Comparison of ENCODE assay signal across 8 cellular contexts in the genomic region with DNA sequence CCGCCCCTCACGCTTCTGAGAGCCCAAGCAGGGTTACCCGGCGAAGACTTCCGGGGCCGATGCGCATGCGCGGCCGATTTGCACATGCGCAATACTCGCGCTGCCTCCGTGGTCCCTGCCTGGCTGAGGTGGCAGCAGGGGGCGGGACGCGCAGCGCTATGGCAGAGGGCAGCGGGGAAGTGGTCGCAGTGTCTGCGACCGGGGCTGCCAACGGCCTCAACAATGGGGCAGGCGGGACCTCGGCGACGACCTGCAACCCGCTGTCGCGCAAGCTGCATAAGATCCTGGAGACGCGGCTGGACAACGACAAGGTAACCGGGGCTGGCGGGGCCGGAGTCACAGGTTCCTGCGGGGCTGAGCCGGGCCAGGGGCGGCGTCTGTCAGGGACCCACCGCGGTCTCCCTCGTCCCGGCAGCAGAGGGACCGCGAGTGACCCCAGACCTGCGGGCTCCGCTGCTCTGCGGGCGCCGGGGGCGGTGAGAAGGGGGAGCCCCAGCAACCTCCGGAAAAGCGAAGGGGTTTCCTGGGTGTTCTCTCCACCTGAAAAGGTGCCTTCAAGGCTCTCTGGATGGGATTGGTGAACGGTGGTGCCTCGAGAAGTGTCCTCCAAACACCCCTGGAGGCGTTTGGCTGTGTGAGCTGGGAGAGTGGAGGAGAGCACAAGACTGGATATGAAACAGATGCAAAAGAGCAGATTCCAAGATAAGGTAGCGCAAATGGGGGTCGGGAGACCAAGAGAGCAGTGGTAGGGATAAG. TPM values are rescaled to one million over a fixed set of nuclear protein-coding genes. Genes with fewer than 3 reads are reported as not detected.
A peak's percentile ranks its signal among the peaks of the same experiment; 100 is the strongest.
DNase-seq lines count a peak whose midpoint lies in the region; ATAC-seq, FAIRE-seq and TF ChIP-seq lines count a peak whose summit lies in the region.

Gene COG6, plus strand, starts transcription at position 94 of the 756 bp plus-strand sequence. Its CDS starts 65 bp downstream, at position 159.

- peaks cover 15% of the 10 kb centered on the region for H3K36me3 Mint-ChIP-seq in activated CD4-positive, alpha-beta T cell treated with anti-CD3 and anti-CD28 coated beads, Interleukin-2, amount 10 ng/mL, durations not matched to agents 24 days and 14 days (ENCODE audit: low read depth)

- intact Hi-C loops in activated CD4-positive, alpha-beta T cell treated with anti-CD3 and anti-CD28 coated beads, Interleukin-2, amount 10 ng/mL, durations not matched to agents 24 days and 14 days (cut with micrococcal nuclease) = loop anchor here (2.0 to 5.0 kb wide), 2 partner anchors 53 to 617 kb away; partner anchors contain the start of genes LHFPL6, NHLRC3 and PROSER1

- H3K9me3 Mint-ChIP-seq in activated CD4-positive, alpha-beta T cell treated with anti-CD3 and anti-CD28 coated beads, Interleukin-2, amount 10 ng/mL, durations not matched to agents 24 days and 14 days = peaks cover 14% of the 10 kb centered on the region

- peak within 1 kb of the TSS; percentile 92 for H3K4me3 Mint-ChIP-seq in activated CD4-positive, alpha-beta T cell treated with anti-CD3 and anti-CD28 coated beads, Interleukin-2, amount 10 ng/mL, durations not matched to agents 24 days and 14 days

- peak; percentile 87 for ATAC-seq in HG03442 (IDR thresholded peaks at IDR 0.05; ENCODE audit: unreplicated experiment)
- peak; percentile 95 for ATAC-seq in left lobe of liver

- no peak; the same call in 1 of the 2 replicates for TF ChIP-seq CTCF in C4-2B (conservative IDR thresholded peaks at IDR 0.05)

- FAIRE-seq in GM19239 (lab: Jason Lieb, UNC) = peak; percentile 94

- H3K27me3 Mint-ChIP-seq in activated CD4-positive, alpha-beta T cell treated with anti-CD3 and anti-CD28 coated beads, Interleukin-2, amount 10 ng/mL, durations not matched to agents 24 days and 14 days = peaks cover 11% of the 10 kb centered on the region

- peaks cover 21% of the 10 kb centered on the region for H3K4me1 Mint-ChIP-seq in activated CD4-positive, alpha-beta T cell treated with anti-CD3 and anti-CD28 coated beads, Interleukin-2, amount 10 ng/mL, durations not matched to agents 24 days and 14 days

- H3K27ac ChIP-seq in C4-2B = peak within 1 kb of the TSS; percentile 82

- peak; percentile 67 for DNase-seq in GM19239 (ENCODE audit: insufficient read length, low spot score)
- DNase-seq in NCI-H524 treated with DMSO at 0.1 percent for 48 hours (lab: John Stamatoyannopoulos, UW) = peak; percentile 37
- peak; percentile 99 for DNase-seq in activated CD4-positive, alpha-beta T cell treated with anti-CD3 and anti-CD28 coated beads, Interleukin-2, amount 10 ng/mL, durations not matched to agents 24 days and 14 days
- DNase-seq in cortex of kidney (lab: John Stamatoyannopoulos, UW) = peak; percentile 57
- peak; percentile 94 for DNase-seq in left lobe of liver (ENCODE audit: low spot score)
- DNase-seq in stimulated activated CD4-positive, alpha-beta T cell treated with anti-CD3 and anti-CD28 coated beads, Interleukin-2, amount 100 ng/mL, for 24 hours = peak; percentile 96 to 97

- peak within 1 kb of the TSS; percentile 92 for H3K27ac Mint-ChIP-seq in activated CD4-positive, alpha-beta T cell treated with anti-CD3 and anti-CD28 coated beads, Interleukin-2, amount 10 ng/mL, durations not matched to agents 24 days and 14 days

RNA-seq across cellular contexts. Expression of gene COG6, which starts in this region (rescaled TPM):
- total RNA-seq in activated CD4-positive, alpha-beta T cell treated with anti-CD3 and anti-CD28 coated beads, Interleukin-2, amount 10 ng/mL, durations not matched to agents 24 days and 14 days = 24.3 and 30.3 TPM in 2 replicates
- 12.8 TPM for total RNA-seq in left lobe of liver

Comparison
In these comparisons a context has a peak if more than half of its experiments do, and no peak if none do; other contexts are left out.
1. Peak in every context shown above with its lines: DNase-seq, ATAC-seq and H3K27ac ChIP-seq.
2. DNase-seq: peak in every context shown above with its lines; median percentile 99 in activated CD4-positive, alpha-beta T cell treated with anti-CD3 and anti-CD28 coated beads, Interleukin-2, amount 10 ng/mL, durations not matched to agents 24 days and 14 days; 96 in stimulated activated CD4-positive, alpha-beta T cell treated with anti-CD3 and anti-CD28 coated beads, Interleukin-2, amount 100 ng/mL, for 24 hours; 94 in left lobe of liver; 67 in GM19239; 57 in cortex of kidney; 37 in NCI-H524 treated with DMSO at 0.1 percent for 48 hours.